17 cellular contexts compared by ENCODE assay signal in genomic region chrX:40056420-40056819, GRCh38.
"Had no signal": no experiment of that assay in that cellular context is flagged by ENCODE, and none has a peak within 500 bp of the region (broad histone marks: within the 10 kb centered on the region; RNA-seq: fewer than 3 reads in every experiment).

No MANE protein-coding gene starts in this region.

- H3K9me3 Mint-ChIP-seq: stimulated activated naive CD8-positive, alpha-beta T cell treated with anti-CD3 and anti-CD28 coated beads, Interleukin-15, Interleukin-2, amounts not matched to agents 100 ng/mL and 50 ng/mL, for 24 hours had no signal

- H3K4me3 Mint-ChIP-seq: activated CD4-positive, alpha-beta memory T cell treated with anti-CD3 and anti-CD28 coated beads for 36 hours; memory B cell; nephron; stimulated activated naive CD8-positive, alpha-beta T cell treated with anti-CD3 and anti-CD28 coated beads, Interleukin-15, Interleukin-2, amounts not matched to agents 100 ng/mL and 50 ng/mL, for 24 hours had no signal

- H3K4me1 ChIP-seq: adrenal gland, colonic mucosa, heart left ventricle, left lung, sigmoid colon, testis had no signal

- H3K27me3 ChIP-seq: adrenal gland, colonic mucosa, heart left ventricle, left lung, sigmoid colon, testis had no signal

- H3K4me1 Mint-ChIP-seq: memory B cell, nephron had no signal

- ATAC-seq: heart left ventricle, left lung had no signal

- H3K4me3 ChIP-seq: adrenal gland, colonic mucosa, heart left ventricle, left lung, sigmoid colon, testis had no signal

- H3K27ac ChIP-seq: adrenal gland, colonic mucosa, heart left ventricle, left lung, sigmoid colon, testis had no signal

- H3K9me3 ChIP-seq: colonic mucosa, sigmoid colon, testis had no signal

- H3K36me3 ChIP-seq: colonic mucosa had no signal

- DNase-seq: activated CD4-positive, alpha-beta memory T cell treated with anti-CD3 and anti-CD28 coated beads for 36 hours; activated CD4-positive, CD25-positive, alpha-beta regulatory T cell treated with anti-CD3 and anti-CD28 coated beads, Interleukin-2, amount 50 U/mL, for 72 hours; activated CD8-positive, alpha-beta memory T cell treated with anti-CD3 and anti-CD28 coated beads, Interleukin-2, amount 50 U/mL, for 4 hours; activated naive CD4-positive, alpha-beta T cell treated with anti-CD3 and anti-CD28 coated beads, Interleukin-2, amount 50 U/mL, for 16 hours; colonic mucosa; effector CD8-positive, alpha-beta T cell; heart left ventricle; left lung; sigmoid colon; stimulated activated CD4-positive, alpha-beta T cell treated with anti-CD3 and anti-CD28 coated beads, Interleukin-4, amount 100 ng/mL, for 1 hour; stimulated activated CD8-positive, alpha-beta memory T cell treated with anti-CD3 and anti-CD28 coated beads, Interleukin-4, amount 100 ng/mL, for 48 hours; T-helper 9 cell; testis had no signal

- H3K27me3 Mint-ChIP-seq: activated CD4-positive, alpha-beta memory T cell treated with anti-CD3 and anti-CD28 coated beads for 36 hours; memory B cell; stimulated activated naive CD8-positive, alpha-beta T cell treated with anti-CD3 and anti-CD28 coated beads, Interleukin-15, Interleukin-2, amounts not matched to agents 100 ng/mL and 50 ng/mL, for 24 hours had no signal

- H3K27ac Mint-ChIP-seq: activated CD4-positive, alpha-beta memory T cell treated with anti-CD3 and anti-CD28 coated beads for 36 hours; memory B cell; nephron had no signal
